Comparison of ENCODE assay signal across 11 cellular contexts in the genomic region with DNA sequence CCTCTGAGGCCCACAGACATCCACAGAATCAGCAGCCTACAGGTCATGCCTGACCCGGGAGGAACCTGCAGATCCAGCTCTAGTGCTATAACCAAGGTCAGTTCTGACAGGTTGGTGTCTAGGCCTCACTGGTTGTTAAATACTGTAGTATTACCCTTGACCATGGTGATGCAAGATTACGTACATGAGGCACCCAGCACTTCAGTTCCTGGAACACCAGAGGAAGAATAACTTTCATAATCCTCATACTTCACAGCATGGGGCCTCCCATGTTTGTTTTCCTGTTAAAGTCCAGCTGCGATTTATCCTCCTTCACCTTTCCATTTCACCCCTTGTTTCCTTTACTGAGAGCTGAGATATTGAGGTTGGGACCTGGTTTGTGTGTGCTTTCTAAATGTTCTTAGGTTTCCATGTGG. TPM values are rescaled to one million over a fixed set of nuclear protein-coding genes. Genes with fewer than 3 reads are reported as not detected.
DNase-seq lines count a peak whose midpoint lies in the region; ATAC-seq and TF ChIP-seq lines count a peak whose summit lies in the region.
"Had no signal": no experiment of that assay in that cellular context is flagged by ENCODE, and none has a peak within 500 bp of the region (broad histone marks: within the 10 kb centered on the region; RNA-seq: fewer than 3 reads in every experiment).

No MANE protein-coding gene starts in this region.

- H3K36me3 ChIP-seq in adipocyte (ENCODE audit: control insufficient read depth, insufficient read depth, low read length, severe bottlenecking): no peaks in the 10 kb centered on the region
- no peaks in the 10 kb centered on the region for H3K36me3 ChIP-seq in effector memory CD4-positive, alpha-beta T cell (ENCODE audit: control insufficient read depth, insufficient read depth, low read length)

- TF ChIP-seq CTCF in AG09309 (IDR thresholded peaks at IDR 0.05; ENCODE audit: control insufficient read depth, insufficient read depth, low read depth, low read length, missing control alignments) (no peak), omental fat pad (IDR thresholded peaks at IDR 0.05) (no peak)

- DNase-seq in AG09309 (ENCODE audit: low read depth) (peak; percentile 23), HCEC 1CT (peak; percentile 14), adipocyte (ENCODE audit: low read depth) (peak; percentile 61), left lobe of liver (ENCODE audit: low spot score) (peak; percentile 60), omental fat pad (ENCODE audit: low spot score) (no peak)
- DNase-seq in effector memory CD4-positive, alpha-beta T cell: no peak
- no peak for DNase-seq in activated effector memory CD4-positive, alpha-beta T cell treated with Interleukin-2 at 50 U/mL for 16 hours
- DNase-seq: COR-L47, NCI-H2029, retina had no signal

- H3K27me3 ChIP-seq in adipocyte (replicated peaks; ENCODE audit: control insufficient read depth, insufficient read depth, low read length): no peaks in the 10 kb centered on the region
- no peaks in the 10 kb centered on the region for H3K27me3 ChIP-seq in effector memory CD4-positive, alpha-beta T cell (replicated peaks; ENCODE audit: control insufficient read depth, insufficient read depth, low read length, poor library complexity, severe bottlenecking)

- ATAC-seq in left lobe of liver (peak; percentile 77), omental fat pad (ENCODE audit: low FRiP score) (no peak), HG03175 (IDR thresholded peaks at IDR 0.05; ENCODE audit: unreplicated experiment) (no peak)

- H3K4me1 ChIP-seq in adipocyte (ENCODE audit: control insufficient read depth, insufficient read depth, low read length): peaks cover 32% of the 10 kb centered on the region
- H3K4me1 ChIP-seq in effector memory CD4-positive, alpha-beta T cell (ENCODE audit: control insufficient read depth, insufficient read depth, low read length, poor library complexity, severe bottlenecking): no peaks in the 10 kb centered on the region

- H3K9ac ChIP-seq in adipocyte (ENCODE audit: low read length): no peak overlapping the region

- no peak overlapping the region for H3K4me3 ChIP-seq in AG09309 (ENCODE audit: control insufficient read depth, low read depth, low read length)
- no peak overlapping the region for H3K4me3 ChIP-seq in adipocyte (ENCODE audit: low read length)
- no peak overlapping the region for H3K4me3 ChIP-seq in effector memory CD4-positive, alpha-beta T cell (ENCODE audit: insufficient read depth, low read depth, low read length, poor library complexity, severe bottlenecking)

- H3K27ac ChIP-seq in effector memory CD4-positive, alpha-beta T cell (ENCODE audit: insufficient read depth, low read length, poor library complexity, severe bottlenecking): no peak overlapping the region

- no peaks in the 10 kb centered on the region for H3K9me3 ChIP-seq in adipocyte (ENCODE audit: control insufficient read depth, low read length)
- no peaks in the 10 kb centered on the region for H3K9me3 ChIP-seq in effector memory CD4-positive, alpha-beta T cell (ENCODE audit: control insufficient read depth, low read length)

RNA-seq across cellular contexts. Expression of a gene that starts 34.4 kb away (rescaled TPM):
- total RNA-seq in left lobe of liver: 11.6 TPM
- 10 to 100 TPM; 12.9 to 23.5 (median 15.4) TPM for total RNA-seq in omental fat pad

Comparison
In these comparisons a context has a peak if more than half of its experiments do, and no peak if none do; other contexts are left out.
1. DNase-seq: peak in AG09309 (single experiment), HCEC 1CT (single experiment), adipocyte (single experiment) and left lobe of liver (single experiment); none in effector memory CD4-positive, alpha-beta T cell (0 of 3), omental fat pad (single experiment) and activated effector memory CD4-positive, alpha-beta T cell treated with Interleukin-2 at 50 U/mL for 16 hours (single experiment).